19 cellular contexts compared by ENCODE assay signal in genomic region chr11:96146765-96147164, GRCh38.
A peak's percentile ranks its signal among the peaks of the same experiment; 100 is the strongest.
DNase-seq lines count a peak whose midpoint lies in the region; ATAC-seq and TF ChIP-seq lines count a peak whose summit lies in the region.
"Had no signal": no experiment of that assay in that cellular context is flagged by ENCODE, and none has a peak within 500 bp of the region (broad histone marks: within the 10 kb centered on the region; RNA-seq: fewer than 3 reads in every experiment).

No MANE protein-coding gene starts in this region.

- TF ChIP-seq CTCF in RWPE2 (IDR thresholded peaks at IDR 0.05; ENCODE audit: poor library complexity, severe bottlenecking) (no peak), chondrocyte (IDR thresholded peaks at IDR 0.05) (no peak)

- in situ Hi-C loops in GM23248 (cut with MboI): no loop called here

- H3K4me3 ChIP-seq in GM23248 (no peak overlapping the region), RWPE2 (ENCODE audit: severe bottlenecking) (no peak overlapping the region)
- H3K4me3 ChIP-seq: Peyer's patch had no signal

- no peaks in the 10 kb centered on the region for H3K4me1 Mint-ChIP-seq in stimulated activated memory B cell treated with anti-CD40 and anti-IgM and Interleukin-4, amounts not matched to agents 10 μg/mL and 1 μg/mL and 100 μg/mL, for 72 hours
- peaks cover 49% of the 10 kb centered on the region for H3K4me1 Mint-ChIP-seq in chondrocyte (ENCODE audit: low read depth)
- H3K4me1 Mint-ChIP-seq: B cell had no signal

- no peak overlapping the region for H2AFZ ChIP-seq in GM23248

- no peak overlapping the region for H3K4me3 Mint-ChIP-seq in stimulated activated memory B cell treated with anti-CD40 and anti-IgM and Interleukin-4, amounts not matched to agents 10 μg/mL and 1 μg/mL and 100 μg/mL, for 72 hours
- no peak overlapping the region for H3K4me3 Mint-ChIP-seq in chondrocyte (ENCODE audit: unreplicated experiment)
- H3K4me3 Mint-ChIP-seq: B cell; CD4-positive, alpha-beta T cell had no signal

- DNase-seq in GM23248 (no peak), RWPE2 (ENCODE audit: low spot score) (no peak), iris pigment epithelial cell (ENCODE audit: low read depth) (peak; percentile 54), chondrocyte (ENCODE audit: low spot score) (no peak)
- no peak for DNase-seq in activated effector memory CD4-positive, alpha-beta T cell treated with anti-CD3 and anti-CD28 coated beads, Interleukin-2, amount 50 U/mL, for 16 hours
- DNase-seq: Calu3; CD4-positive, alpha-beta T cell; DMS53; NCI-H1105 treated with DMSO at 0.1 percent for 48 hours; NCI-H1694 treated with DMSO at 0.1 percent for 48 hours; NCI-H2107; NCI-H2227 treated with DMSO at 0.1 percent for 48 hours; NCI-H524; Peyer's patch; SHP77 had no signal

- peaks cover 80% of the 10 kb centered on the region for H3F3A ChIP-seq in GM23248 (ENCODE audit: insufficient read depth)

- peaks cover 90% of the 10 kb centered on the region for H3K79me2 ChIP-seq in GM23248 (ENCODE audit: insufficient read depth)

- H3K27ac ChIP-seq in GM23248 (peak overlapping the region; percentile 21), RWPE2 (ENCODE audit: poor library complexity, severe bottlenecking) (peak overlapping the region; percentile 18)
- H3K27ac ChIP-seq: HL-60, Peyer's patch had no signal

- H3K36me3 ChIP-seq in GM23248 (ENCODE audit: low read depth): no peaks in the 10 kb centered on the region
- H3K36me3 ChIP-seq in RWPE2 (ENCODE audit: low read depth): no peaks in the 10 kb centered on the region
- H3K36me3 ChIP-seq: Peyer's patch had no signal

- no peaks in the 10 kb centered on the region for H3K27me3 Mint-ChIP-seq in stimulated activated memory B cell treated with anti-CD40 and anti-IgM and Interleukin-4, amounts not matched to agents 10 μg/mL and 1 μg/mL and 100 μg/mL, for 72 hours
- H3K27me3 Mint-ChIP-seq in chondrocyte (ENCODE audit: low read depth): no peaks in the 10 kb centered on the region
- H3K27me3 Mint-ChIP-seq: B cell; CD4-positive, alpha-beta T cell had no signal

- H3K27me3 ChIP-seq in GM23248 (replicated peaks; ENCODE audit: insufficient read depth): no peaks in the 10 kb centered on the region
- H3K27me3 ChIP-seq in RWPE2 (ENCODE audit: insufficient read depth, poor library complexity, severe bottlenecking): no peaks in the 10 kb centered on the region
- H3K27me3 ChIP-seq: Peyer's patch had no signal

- peaks cover 7% of the 10 kb centered on the region for H3K36me3 Mint-ChIP-seq in stimulated activated memory B cell treated with anti-CD40 and anti-IgM and Interleukin-4, amounts not matched to agents 10 μg/mL and 1 μg/mL and 100 μg/mL, for 72 hours
- H3K36me3 Mint-ChIP-seq in chondrocyte (ENCODE audit: low read depth): no peaks in the 10 kb centered on the region

- peak overlapping the region; percentile 8 for H3K27ac Mint-ChIP-seq in stimulated activated memory B cell treated with anti-CD40 and anti-IgM and Interleukin-4, amounts not matched to agents 10 μg/mL and 1 μg/mL and 100 μg/mL, for 72 hours
- H3K27ac Mint-ChIP-seq in chondrocyte (ENCODE audit: unreplicated experiment): no peak overlapping the region
- H3K27ac Mint-ChIP-seq: B cell had no signal

- H3K9me3 ChIP-seq in GM23248 (ENCODE audit: low read depth) (no peaks in the 10 kb centered on the region), RWPE2 (ENCODE audit: severe bottlenecking) (no peaks in the 10 kb centered on the region)
- H3K9me3 ChIP-seq: Peyer's patch had no signal

- H3K9me3 Mint-ChIP-seq in stimulated activated memory B cell treated with anti-CD40 and anti-IgM and Interleukin-4, amounts not matched to agents 10 μg/mL and 1 μg/mL and 100 μg/mL, for 72 hours: no peaks in the 10 kb centered on the region
- H3K9me3 Mint-ChIP-seq in chondrocyte (ENCODE audit: low read depth): no peaks in the 10 kb centered on the region
- H3K9me3 Mint-ChIP-seq: CD4-positive, alpha-beta T cell had no signal

- H3K4me2 ChIP-seq in GM23248 (ENCODE audit: unreplicated experiment): peak overlapping the region; percentile 3

- H3K9me2 ChIP-seq in GM23248 (ENCODE audit: insufficient read depth): no peaks in the 10 kb centered on the region

- H4K20me1 ChIP-seq in GM23248 (ENCODE audit: insufficient read depth): no peaks in the 10 kb centered on the region

- H3K4me1 ChIP-seq in GM23248 (ENCODE audit: insufficient read depth) (peaks cover 97% of the 10 kb centered on the region), RWPE2 (ENCODE audit: insufficient read depth, poor library complexity, severe bottlenecking) (peaks cover 27% of the 10 kb centered on the region)
- H3K4me1 ChIP-seq: Peyer's patch had no signal

- H3K9ac ChIP-seq in GM23248: no peak overlapping the region

- ATAC-seq in RWPE2 (ENCODE audit: low read depth): no peak
- ATAC-seq in stimulated activated memory B cell treated with anti-CD40 and anti-IgM and Interleukin-4, amounts not matched to agents 10 μg/mL and 1 μg/mL and 100 μg/mL, for 72 hours: no peak
- no peak for ATAC-seq in GM18517 (IDR thresholded peaks at IDR 0.05; ENCODE audit: unreplicated experiment)
